In genomic region chr1:46133946-46134345, GRCh38 we compare ENCODE assay signal across 9 cellular contexts. TPM values are rescaled to one million over a fixed set of nuclear protein-coding genes. Genes with fewer than 3 reads are reported as not detected.
DNase-seq lines count a peak whose midpoint lies in the region; ATAC-seq and TF ChIP-seq lines count a peak whose summit lies in the region.
"Had no signal": no experiment of that assay in that cellular context is flagged by ENCODE, and none has a peak within 500 bp of the region (broad histone marks: within the 10 kb centered on the region; RNA-seq: fewer than 3 reads in every experiment).

No MANE protein-coding gene starts in this region.

- peak overlapping the region in 6 of 8 donors; percentile 40 to 99 (median 97) for H3K27ac Mint-ChIP-seq in CD8-positive, alpha-beta memory T cell
- peak overlapping the region; percentile 100 for H3K27ac Mint-ChIP-seq in nephron progenitor cell

- H3K36me3 ChIP-seq in CD8-positive, alpha-beta memory T cell (ENCODE audit: insufficient read depth, low read length): no peaks in the 10 kb centered on the region
- no peaks in the 10 kb centered on the region for H3K36me3 ChIP-seq in adrenal gland (replicated peaks in 1 of 2)

- peaks cover 27 to 40% (median 35%) of the 10 kb centered on the region in 3 donors for H3K4me1 Mint-ChIP-seq in CD8-positive, alpha-beta memory T cell
- peaks cover 46% of the 10 kb centered on the region for H3K4me1 Mint-ChIP-seq in nephron progenitor cell

- H3K36me3 Mint-ChIP-seq in CD8-positive, alpha-beta memory T cell: peaks cover 0 to 11% (median 0%) of the 10 kb centered on the region in 3 donors
- no peaks in the 10 kb centered on the region for H3K36me3 Mint-ChIP-seq in nephron progenitor cell (ENCODE audit: low read depth)

- peak overlapping the region; percentile 94 to 100 (median 99) for H3K4me3 Mint-ChIP-seq in CD8-positive, alpha-beta memory T cell
- H3K4me3 Mint-ChIP-seq in nephron progenitor cell: peak overlapping the region; percentile 98

- 77 to 89% (median 83%) methylated on average over 2 of the region's 2 CpGs for WGBS in adrenal gland, 4 donors

- POLR2A ChIA-PET in CD8-positive, alpha-beta memory T cell (lab: Charles Lee): no interaction called here

- peaks cover 25% of the 10 kb centered on the region for H3K27me3 ChIP-seq in CD8-positive, alpha-beta memory T cell (ENCODE audit: insufficient read depth, low read length, poor library complexity, severe bottlenecking)
- no peaks in the 10 kb centered on the region for H3K27me3 ChIP-seq in adrenal gland

- CTCF ChIA-PET in CD8-positive, alpha-beta memory T cell (lab: Charles Lee): no interaction called here

- TF ChIP-seq CTCF in adrenal gland (IDR thresholded peaks at IDR 0.05): no peak
- no peak for TF ChIP-seq CTCF in nephron progenitor cell (IDR thresholded peaks at IDR 0.05)

- no peaks in the 10 kb centered on the region for H3K9me3 ChIP-seq in CD8-positive, alpha-beta memory T cell (ENCODE audit: low read length)
- H3K9me3 ChIP-seq in adrenal gland (replicated peaks in 1 of 3): no peaks in the 10 kb centered on the region

- no peak overlapping the region for H3K4me3 ChIP-seq in CD8-positive, alpha-beta memory T cell (ENCODE audit: low read length)
- H3K4me3 ChIP-seq in Jurkat, Clone E6-1 (ENCODE audit: low read length): peak overlapping the region; percentile 83
- no peak overlapping the region for H3K4me3 ChIP-seq in adrenal gland

- no peak overlapping the region for H3K27ac ChIP-seq in CD8-positive, alpha-beta memory T cell (ENCODE audit: low read depth, low read length)
- H3K27ac ChIP-seq in adrenal gland: peak overlapping the region in 4 of 5 donors; percentile 86 to 98 (median 96)

- DNase-seq in CD8-positive, alpha-beta memory T cell: no peak
- DNase-seq in Jurkat, Clone E6-1 (ENCODE audit: low read depth, low spot score): no peak
- no peak for DNase-seq in adrenal gland
- DNase-seq in nephron progenitor cell: no peak
- no peak for DNase-seq in hippocampal formation (lab: John Stamatoyannopoulos, UW)
- no peak for DNase-seq in GF-D8 (lab: John Stamatoyannopoulos, UW)

- no peaks in the 10 kb centered on the region for H3K9me3 Mint-ChIP-seq in CD8-positive, alpha-beta memory T cell
- no peaks in the 10 kb centered on the region for H3K9me3 Mint-ChIP-seq in nephron progenitor cell

- no peak for ATAC-seq in HG03520 (IDR thresholded peaks at IDR 0.05; ENCODE audit: unreplicated experiment)
- no peak for ATAC-seq in HG03469 (IDR thresholded peaks at IDR 0.05; ENCODE audit: unreplicated experiment)

- intact Hi-C loops in adrenal gland (cut with DNase I): loop anchor here in 1 of 2 donors (5.0 kb wide), 1 partner anchor 97 kb away; no protein-coding TSS in a partner anchor

- H3K4me1 ChIP-seq in CD8-positive, alpha-beta memory T cell (ENCODE audit: insufficient read depth, low read length): peaks cover 17% of the 10 kb centered on the region
- peaks cover 24 to 37% of the 10 kb centered on the region in 2 donors for H3K4me1 ChIP-seq in adrenal gland (replicated peaks in 1 of 2)

- no peak for TF ChIP-seq POLR2A in adrenal gland (IDR thresholded peaks at IDR 0.05)

- H3K27me3 Mint-ChIP-seq in CD8-positive, alpha-beta memory T cell: peaks cover 14 to 38% of the 10 kb centered on the region in 2 donors
- no peaks in the 10 kb centered on the region for H3K27me3 Mint-ChIP-seq in nephron progenitor cell (ENCODE audit: low read depth, poor library complexity)

RNA-seq across cellular contexts. Expression of gene PIK3R3, which starts 1.5 kb away (rescaled TPM):
- total RNA-seq in CD8-positive, alpha-beta memory T cell: 1 to 10 TPM; 4.3 to 4.7 TPM
- polyA plus RNA-seq in CD8-positive, alpha-beta memory T cell: 3.3 TPM
- 21.3 TPM for polyA plus RNA-seq in Jurkat, Clone E6-1 (2012; ENCODE audit: insufficient read depth, insufficient read length)
- total RNA-seq in adrenal gland: 10 to 100 TPM; 17.2 to 47.3 (median 22.8) TPM
- polyA plus RNA-seq in adrenal gland: 10 to 100 TPM; 11.1 to 25.4 (median 16.7) TPM

RNA-seq across cellular contexts. Expression of gene TSPAN1, which starts 40.9 kb away (rescaled TPM):
- total RNA-seq in CD8-positive, alpha-beta memory T cell: not detected
- not detected for polyA plus RNA-seq in CD8-positive, alpha-beta memory T cell
- not detected for polyA plus RNA-seq in Jurkat, Clone E6-1 (2012; ENCODE audit: insufficient read depth, insufficient read length)
- 10 to 100 TPM in 5 of 8 donors, 1 to 10 TPM in 3; 3.2 to 44.6 (median 12.3) TPM for total RNA-seq in adrenal gland
- 1 to 10 TPM; 4.7 to 8.2 (median 6.5) TPM for polyA plus RNA-seq in adrenal gland

RNA-seq across cellular contexts. Expression of gene P3R3URF, which starts 42.3 kb away (rescaled TPM):
- total RNA-seq in CD8-positive, alpha-beta memory T cell: not detected
- not detected for polyA plus RNA-seq in CD8-positive, alpha-beta memory T cell
- polyA plus RNA-seq in Jurkat, Clone E6-1 (2012; ENCODE audit: insufficient read depth, insufficient read length): not detected
- not detected for total RNA-seq in adrenal gland
- polyA plus RNA-seq in adrenal gland: not detected
- total RNA-seq: dermis microvascular lymphatic vessel endothelial cell had no signal
